8 cellular contexts compared by ENCODE assay signal in genomic region chr3:107928084-107928445, GRCh38.
DNase-seq lines count a peak whose midpoint lies in the region; ATAC-seq, FAIRE-seq and TF ChIP-seq lines count a peak whose summit lies in the region.

No MANE protein-coding gene starts in this region.

- FAIRE-seq in A549 (lab: Jason Lieb, UNC), result no peak

- TF ChIP-seq RAD21 in A549 (conservative IDR thresholded peaks at IDR 0.05 in 1 of 2, IDR thresholded peaks at IDR 0.05 in 1 of 2), result no peak

- H3K4me1 ChIP-seq in A549 (no peaks in the 10 kb centered on the region), RWPE2 (ENCODE audit: insufficient read depth, poor library complexity, severe bottlenecking) (no peaks in the 10 kb centered on the region), lower lobe of right lung (peaks cover 13% of the 10 kb centered on the region)

- intact Hi-C loops in lower lobe of right lung (cut with DNase I), result no loop called here

- peak overlapping the region; percentile 93 for H3K4me2 ChIP-seq in A549

- ATAC-seq in A549, result peak; percentile 67 to 75
- peak; percentile 47 for ATAC-seq in HG02885 (IDR thresholded peaks at IDR 0.05; ENCODE audit: poor library complexity, unreplicated experiment)
- ATAC-seq in RWPE2 (ENCODE audit: low read depth), result peak; percentile 49
- peak; percentile 53 to 59 for ATAC-seq in lower lobe of right lung
- no peak for ATAC-seq in GM18861 (IDR thresholded peaks at IDR 0.05; ENCODE audit: unreplicated experiment)

- CTCF ChIA-PET in A549 (lab: Yijun Ruan, JAX), result interaction anchor here (0.6 to 3.2 kb wide), 63 partner anchors 8 to 1898 kb away, joined by 3 to 23 read pairs (median 4); no protein-coding TSS in a partner anchor

- H3K4me3 ChIP-seq in A549 (peak overlapping the region; percentile 61), GM12864 (ENCODE audit: low read depth, low read length) (peak overlapping the region; percentile 57), RWPE2 (ENCODE audit: severe bottlenecking) (peak overlapping the region; percentile 37), lower lobe of right lung (peak overlapping the region; percentile 65)

- H3K27ac ChIP-seq in A549 (peak overlapping the region; percentile 41 to 58; a peak in 5 of 6 replicates), RWPE2 (ENCODE audit: poor library complexity, severe bottlenecking) (no peak overlapping the region), lower lobe of right lung (no peak overlapping the region), temporal lobe (ENCODE audit: low read depth, low read length) (peak overlapping the region; percentile 93)

- no peaks in the 10 kb centered on the region for H3K27me3 ChIP-seq in RWPE2 (ENCODE audit: insufficient read depth, poor library complexity, severe bottlenecking)
- H3K27me3 ChIP-seq in lower lobe of right lung (ENCODE audit: low read depth), result no peaks in the 10 kb centered on the region

- no peak for TF ChIP-seq POLR2A in A549 (IDR thresholded peaks at IDR 0.05; ENCODE audit: low read length)

- no peaks in the 10 kb centered on the region for H3K36me3 ChIP-seq in RWPE2 (ENCODE audit: low read depth)
- H3K36me3 ChIP-seq in lower lobe of right lung, result no peaks in the 10 kb centered on the region

- DNase-seq in A549 (ENCODE audit: low read depth in 1 of 2, low spot score in 1 of 2) (peak; percentile 18 to 26), GM12864 (ENCODE audit: low read depth) (no peak), RWPE2 (ENCODE audit: low spot score) (no peak), dermis blood vessel endothelial cell (peak; percentile 51), lower lobe of right lung (no peak)

- H3K9me3 ChIP-seq in A549 (no peaks in the 10 kb centered on the region; the same call in 2 of the 3 replicates), RWPE2 (ENCODE audit: severe bottlenecking) (no peaks in the 10 kb centered on the region), lower lobe of right lung (no peaks in the 10 kb centered on the region)

- 4% methylated on average over 8 of the region's 8 CpGs for WGBS in A549 (ENCODE audit: missing lambda C conversion rate)

- TF ChIP-seq EP300 in A549 (IDR thresholded peaks at IDR 0.05), result no peak

- POLR2A ChIA-PET in A549 (lab: Yijun Ruan, JAX), result no interaction called here

- TF ChIP-seq CTCF in A549 (IDR thresholded peaks at IDR 0.05) (no peak), GM12864 (IDR thresholded peaks at IDR 0.05; ENCODE audit: low read depth, low read length, missing control alignments) (no peak), RWPE2 (IDR thresholded peaks at IDR 0.05; ENCODE audit: poor library complexity, severe bottlenecking) (no peak), lower lobe of right lung (IDR thresholded peaks at IDR 0.05) (no peak)

TF ChIP-seq in A549, 52 proteins besides CTCF, POLR2A, EP300 and RAD21:
- TF ChIP-seq CBX8 (IDR thresholded peaks at IDR 0.05), result peak; percentile 82; the same call in 1 of the 2 replicates
- no peak for TF ChIP-seq HOXB5 (CRISPR knock-in tag; IDR thresholded peaks at IDR 0.05)

Comparison
In these comparisons a context has a peak if more than half of its experiments do, and no peak if none do; other contexts are left out.
1. DNase-seq: peak in A549 (2 of 2) and dermis blood vessel endothelial cell (single experiment); none in GM12864 (single experiment), RWPE2 (single experiment) and lower lobe of right lung (single experiment).
2. H3K27ac ChIP-seq: peak in A549 (2 of 2) and temporal lobe (single experiment); none in RWPE2 (single experiment) and lower lobe of right lung (single experiment).
3. Peak in every context shown above with its lines, with median percentiles within 50 percentile points of each other: H3K4me3 ChIP-seq.